ENCODE assay signal across 11 cellular contexts in the genomic region with DNA sequence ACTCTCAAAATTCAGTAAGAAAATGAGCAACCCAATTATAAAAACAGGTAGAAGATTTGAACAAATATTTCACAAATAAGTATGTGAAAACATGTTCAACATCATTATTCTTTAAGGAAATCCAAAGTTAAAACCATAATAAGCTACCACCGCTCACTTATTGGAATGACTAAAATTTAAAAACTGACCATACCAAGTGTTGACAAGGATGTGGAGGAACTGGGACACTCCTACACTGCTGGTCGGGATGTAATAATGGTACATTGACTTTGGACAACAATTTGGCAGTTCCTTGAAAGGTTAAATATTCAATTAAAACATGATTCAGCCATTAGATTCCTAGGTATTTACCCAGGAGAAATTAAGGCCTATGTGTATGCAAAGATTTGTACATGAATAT.
"Had no signal": no experiment of that assay in that cellular context is flagged by ENCODE, and none has a peak within 500 bp of the region (broad histone marks: within the 10 kb centered on the region; RNA-seq: fewer than 3 reads in every experiment).

No MANE protein-coding gene starts in this region.

- H3K4me1 Mint-ChIP-seq: GM23338, H9 had no signal

- ATAC-seq: GM23338, HCT116 had no signal

- DNase-seq: GM23248, GOT3, H7, H9, HCEC 1CT, HFFc6 had no signal

- H3K4me3 Mint-ChIP-seq: GM23338, H9, HFFc6 had no signal

- H3K4me2 ChIP-seq: GM23338 had no signal

- FAIRE-seq: H1, H54 had no signal

- H3K27ac Mint-ChIP-seq: GM23338, H9, HFFc6 had no signal

- H3K36me3 ChIP-seq: HAP-1 had no signal

- H2AFZ ChIP-seq: GM23248, GM23338 had no signal

- H3K9me3 ChIP-seq: HAP-1 had no signal

- H3K9ac ChIP-seq: GM23248 had no signal

- H3K4me3 ChIP-seq: GM23248, GM23338, HAP-1 had no signal

- H3K9me3 Mint-ChIP-seq: GM23338 had no signal

- H3K4me1 ChIP-seq: HAP-1 had no signal

- H3K27ac ChIP-seq: GM23248 had no signal
